In genomic region chr18:58335223-58335622, GRCh38 we compare ENCODE assay signal across 29 cellular contexts.
DNase-seq lines count a peak whose midpoint lies in the region; ATAC-seq and TF ChIP-seq lines count a peak whose summit lies in the region.
"Had no signal": no experiment of that assay in that cellular context is flagged by ENCODE, and none has a peak within 500 bp of the region (broad histone marks: within the 10 kb centered on the region; RNA-seq: fewer than 3 reads in every experiment).

No MANE protein-coding gene starts in this region.

- no TSS peak for BruUV-seq in A673 (replicated peaks; lab: Mats Ljungman, UMichigan)

- CTCF ChIA-PET in A673 (lab: Charles Lee) = no interaction called here

- no peak overlapping the region for H3K27ac ChIP-seq in A673 (ENCODE audit: low read depth, low read length, poor library complexity, severe bottlenecking)
- H3K27ac ChIP-seq: heart right ventricle, prostate gland, sigmoid colon, thoracic aorta, vagina had no signal

- no peaks in the 10 kb centered on the region for H3K36me3 ChIP-seq in A673 (ENCODE audit: insufficient read depth, low read length, poor library complexity, severe bottlenecking)
- H3K36me3 ChIP-seq: thoracic aorta, vagina had no signal

- H3K4me1 ChIP-seq in A673 (ENCODE audit: insufficient read depth, low read length, poor library complexity, severe bottlenecking) = peaks cover 51% of the 10 kb centered on the region
- H3K4me1 ChIP-seq: prostate gland had no signal

- DNase-seq in A673 (ENCODE audit: low spot score) (peak; percentile 54), NCI-H1092 (lab: John Stamatoyannopoulos, UW) (peak; percentile 75), NCI-H345 treated with DMSO at 0.1 percent for 48 hours (lab: John Stamatoyannopoulos, UW; ENCODE audit: unreplicated experiment) (peak; percentile 84), iPS-NIHi11 (ENCODE audit: low spot score) (peak; percentile 22), AG20443 (ENCODE audit: low spot score) (no peak), GM20000 (ENCODE audit: low spot score) (no peak)
- DNase-seq: activated CD4-positive, alpha-beta T cell treated with anti-CD3 and anti-CD28 coated beads for 4 hours; activated effector memory CD4-positive, alpha-beta T cell treated with anti-CD3 and anti-CD28 coated beads, Interleukin-2, amount 50 U/mL, for 16 hours; activated naive CD8-positive, alpha-beta T cell treated with anti-CD3 and anti-CD28 coated beads for 36 hours; activated T-cell treated with anti-CD3 and anti-CD28 coated beads, Interleukin-2, amount 50 U/mL, for 1 hour; aorta; CD8-positive, alpha-beta memory T cell; foreskin fibroblast; heart right ventricle; KG1; left cardiac atrium; mammary epithelial cell; MM.1S; NCI-H1694; sigmoid colon; stimulated activated naive CD8-positive, alpha-beta T cell treated with anti-CD3 and anti-CD28 coated beads, Interleukin-15, Interleukin-2, amounts not matched to agents 100 U/mL and 50 U/mL, for 24 hours; T-helper 17 cell had no signal

- ATAC-seq in GM18861 (IDR thresholded peaks at IDR 0.05; ENCODE audit: unreplicated experiment) = no peak
- no peak for ATAC-seq in GM21619 (IDR thresholded peaks at IDR 0.05; ENCODE audit: unreplicated experiment)
- ATAC-seq: esophagus mucosa; heart right ventricle; left cardiac atrium; stimulated activated naive CD8-positive, alpha-beta T cell treated with anti-CD3 and anti-CD28 coated beads, Interleukin-15, Interleukin-2, amounts not matched to agents 100 U/mL and 50 U/mL, for 24 hours; T-helper 17 cell had no signal

- POLR2A ChIA-PET in A673 (lab: Charles Lee; ENCODE audit: low non-redundant PET) = interaction anchor here (0.6 kb wide), 1 partner anchor 26 kb away, joined by 4 read pairs; no protein-coding TSS in a partner anchor

- TF ChIP-seq CTCF in A673 (conservative IDR thresholded peaks at IDR 0.05; ENCODE audit: low read depth, low read length) (no peak), GM20000 (IDR thresholded peaks at IDR 0.05; ENCODE audit: extremely low read depth, missing control alignments) (no peak)

- intact Hi-C loops in A673 (cut with micrococcal nuclease; ENCODE audit: unreplicated experiment) = loop anchor here (5.0 kb wide), 1 partner anchor 157 kb away; no protein-coding TSS in a partner anchor

- no peaks in the 10 kb centered on the region for H3K9me3 ChIP-seq in A673 (ENCODE audit: low read depth, low read length, poor library complexity, severe bottlenecking)
- H3K9me3 ChIP-seq: heart right ventricle, prostate gland, sigmoid colon, SK-N-SH, thoracic aorta, vagina had no signal

- H3K27me3 ChIP-seq in A673 (replicated peaks; ENCODE audit: insufficient read depth, low read depth, low read length, poor library complexity) = no peaks in the 10 kb centered on the region
- H3K27me3 ChIP-seq: heart right ventricle, sigmoid colon, vagina had no signal

- no peak overlapping the region for H3K4me3 ChIP-seq in A673 (ENCODE audit: low read depth, low read length, poor library complexity, severe bottlenecking)
- H3K4me3 ChIP-seq: heart right ventricle, prostate gland, sigmoid colon, thoracic aorta, vagina had no signal

Comparison
In these comparisons a context has a peak if more than half of its experiments do, and no peak if none do; other contexts are left out.
1. DNase-seq: peak in A673 (single experiment), NCI-H1092 (single experiment), NCI-H345 treated with DMSO at 0.1 percent for 48 hours (single experiment) and iPS-NIHi11 (single experiment); none in AG20443 (single experiment) and GM20000 (single experiment).